ENCODE assay signal across 8 cellular contexts in the genomic region with DNA sequence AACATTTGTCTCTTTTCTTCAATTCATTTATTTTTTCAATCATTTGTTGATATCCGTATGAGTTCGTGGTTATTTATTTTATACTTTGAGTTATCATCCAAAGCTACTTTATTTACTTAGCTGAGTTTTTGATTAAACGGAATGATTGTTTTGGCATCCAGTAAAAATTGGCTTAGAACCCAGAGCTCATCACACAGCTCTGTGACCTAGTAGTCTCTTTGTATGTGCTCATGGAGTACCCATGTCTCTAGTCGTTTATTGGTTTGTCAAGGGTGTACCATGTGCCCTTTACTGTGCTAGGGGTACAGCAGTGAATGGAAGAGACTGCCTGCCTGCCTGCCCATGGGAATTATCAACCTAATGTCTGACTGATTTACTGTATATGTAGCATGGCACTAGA.
"Had no signal": no experiment of that assay in that cellular context is flagged by ENCODE, and none has a peak within 500 bp of the region (broad histone marks: within the 10 kb centered on the region; RNA-seq: fewer than 3 reads in every experiment).

No MANE protein-coding gene starts in this region.

- FAIRE-seq: H1, H54, HTR-8/SVneo had no signal

- H2AFZ ChIP-seq: GM23338 had no signal

- DNase-seq: H9, HCEC 1CT, KBM-7 had no signal

- ATAC-seq: GM23338 had no signal

- H3K4me1 Mint-ChIP-seq: GM23338, IgD-negative memory B cell had no signal

- H3K36me3 Mint-ChIP-seq: IgD-negative memory B cell had no signal

- H3K4me3 ChIP-seq: GM23338 had no signal

- H3K9me3 Mint-ChIP-seq: GM23338, H9 had no signal

- H3K4me2 ChIP-seq: GM23338 had no signal

- H3K27ac Mint-ChIP-seq: GM23338, H9, IgD-negative memory B cell had no signal

- H3K4me3 Mint-ChIP-seq: GM23338, H9, IgD-negative memory B cell had no signal
